In genomic region chr11:18312663-18313420, GRCh38 we compare ENCODE assay signal across 1 cellular context.
TF ChIP-seq lines count a peak whose summit lies in the region.

No MANE protein-coding gene starts in this region.

TF ChIP-seq in GM12878, 131 proteins besides CTCF, POLR2A, EP300 and RAD21:
- TF ChIP-seq CREB1 (IDR thresholded peaks at IDR 0.05; ENCODE audit: low read depth) (0 out of 2 replicates have a peak, but pooled peaks have one; percentile 10), SPI1 (IDR thresholded peaks at IDR 0.05; ENCODE audit: borderline replicate concordance, insufficient read depth, low read depth, low read length) (peak; percentile 59), EED (IDR thresholded peaks at IDR 0.05; ENCODE audit: low read depth) (no peak), EGR1 (IDR thresholded peaks at IDR 0.05; ENCODE audit: borderline replicate concordance in 1 of 2, low read depth in 2 of 2, low read length in 2 of 2) (peak in 1 of 2 experiments; percentile 72; a peak in 2 of 3 replicates), JUNB (IDR thresholded peaks at IDR 0.05) (0 out of 2 replicates have a peak, but pooled peaks have one; percentile 21), IRF4 (IDR thresholded peaks at IDR 0.05; ENCODE audit: low read depth, low read length) (no peak)
